ENCODE assay signal across 1 cellular context in genomic region chr1:154324669-154325582, GRCh38.
TF ChIP-seq lines count a peak whose summit lies in the region.

A gene with protein sequence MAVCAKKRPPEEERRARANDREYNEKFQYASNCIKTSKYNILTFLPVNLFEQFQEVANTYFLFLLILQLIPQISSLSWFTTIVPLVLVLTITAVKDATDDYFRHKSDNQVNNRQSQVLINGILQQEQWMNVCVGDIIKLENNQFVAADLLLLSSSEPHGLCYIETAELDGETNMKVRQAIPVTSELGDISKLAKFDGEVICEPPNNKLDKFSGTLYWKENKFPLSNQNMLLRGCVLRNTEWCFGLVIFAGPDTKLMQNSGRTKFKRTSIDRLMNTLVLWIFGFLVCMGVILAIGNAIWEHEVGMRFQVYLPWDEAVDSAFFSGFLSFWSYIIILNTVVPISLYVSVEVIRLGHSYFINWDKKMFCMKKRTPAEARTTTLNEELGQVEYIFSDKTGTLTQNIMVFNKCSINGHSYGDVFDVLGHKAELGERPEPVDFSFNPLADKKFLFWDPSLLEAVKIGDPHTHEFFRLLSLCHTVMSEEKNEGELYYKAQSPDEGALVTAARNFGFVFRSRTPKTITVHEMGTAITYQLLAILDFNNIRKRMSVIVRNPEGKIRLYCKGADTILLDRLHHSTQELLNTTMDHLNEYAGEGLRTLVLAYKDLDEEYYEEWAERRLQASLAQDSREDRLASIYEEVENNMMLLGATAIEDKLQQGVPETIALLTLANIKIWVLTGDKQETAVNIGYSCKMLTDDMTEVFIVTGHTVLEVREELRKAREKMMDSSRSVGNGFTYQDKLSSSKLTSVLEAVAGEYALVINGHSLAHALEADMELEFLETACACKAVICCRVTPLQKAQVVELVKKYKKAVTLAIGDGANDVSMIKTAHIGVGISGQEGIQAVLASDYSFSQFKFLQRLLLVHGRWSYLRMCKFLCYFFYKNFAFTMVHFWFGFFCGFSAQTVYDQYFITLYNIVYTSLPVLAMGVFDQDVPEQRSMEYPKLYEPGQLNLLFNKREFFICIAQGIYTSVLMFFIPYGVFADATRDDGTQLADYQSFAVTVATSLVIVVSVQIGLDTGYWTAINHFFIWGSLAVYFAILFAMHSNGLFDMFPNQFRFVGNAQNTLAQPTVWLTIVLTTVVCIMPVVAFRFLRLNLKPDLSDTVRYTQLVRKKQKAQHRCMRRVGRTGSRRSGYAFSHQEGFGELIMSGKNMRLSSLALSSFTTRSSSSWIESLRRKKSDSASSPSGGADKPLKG (plus strand): TSS chr1:154325525. CDS start chr1:154328142, 2,617 bp downstream.

TF ChIP-seq in HepG2, 621 proteins besides CTCF, POLR2A, EP300 and RAD21 (continued from another document and continues in another):
- no peak for TF ChIP-seq HMGA1 (CRISPR knock-in tag; conservative IDR thresholded peaks at IDR 0.05)
- no peak; the same call in 1 of the 2 replicates for TF ChIP-seq KAT8 (CRISPR knock-in tag; IDR thresholded peaks at IDR 0.05)
- no peak; the same call in 1 of the 2 replicates for TF ChIP-seq MED13 (CRISPR knock-in tag; IDR thresholded peaks at IDR 0.05)
- TF ChIP-seq, protein P1, sequence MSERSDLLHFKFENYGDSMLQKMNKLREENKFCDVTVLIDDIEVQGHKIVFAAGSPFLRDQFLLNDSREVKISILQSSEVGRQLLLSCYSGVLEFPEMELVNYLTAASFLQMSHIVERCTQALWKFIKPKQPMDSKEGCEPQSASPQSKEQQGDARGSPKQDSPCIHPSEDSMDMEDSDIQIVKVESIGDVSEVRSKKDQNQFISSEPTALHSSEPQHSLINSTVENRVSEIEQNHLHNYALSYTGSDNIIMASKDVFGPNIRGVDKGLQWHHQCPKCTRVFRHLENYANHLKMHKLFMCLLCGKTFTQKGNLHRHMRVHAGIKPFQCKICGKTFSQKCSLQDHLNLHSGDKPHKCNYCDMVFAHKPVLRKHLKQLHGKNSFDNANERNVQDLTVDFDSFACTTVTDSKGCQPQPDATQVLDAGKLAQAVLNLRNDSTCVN (CRISPR knock-in tag; IDR thresholded peaks at IDR 0.05; ENCODE audit: borderline replicate concordance): 0 out of 2 replicates have a peak, but pooled peaks have one; percentile 37
- TF ChIP-seq U2AF1 (optimal IDR thresholded peaks at IDR 0.05; ENCODE audit: low read depth, low read length): no peak
- TF ChIP-seq KDM5A (IDR thresholded peaks at IDR 0.05; ENCODE audit: borderline replicate concordance, low read length): no peak
- TF ChIP-seq GLMP (CRISPR knock-in tag; IDR thresholded peaks at IDR 0.05; ENCODE audit: borderline replicate concordance): no peak
- TF ChIP-seq, protein P2, sequence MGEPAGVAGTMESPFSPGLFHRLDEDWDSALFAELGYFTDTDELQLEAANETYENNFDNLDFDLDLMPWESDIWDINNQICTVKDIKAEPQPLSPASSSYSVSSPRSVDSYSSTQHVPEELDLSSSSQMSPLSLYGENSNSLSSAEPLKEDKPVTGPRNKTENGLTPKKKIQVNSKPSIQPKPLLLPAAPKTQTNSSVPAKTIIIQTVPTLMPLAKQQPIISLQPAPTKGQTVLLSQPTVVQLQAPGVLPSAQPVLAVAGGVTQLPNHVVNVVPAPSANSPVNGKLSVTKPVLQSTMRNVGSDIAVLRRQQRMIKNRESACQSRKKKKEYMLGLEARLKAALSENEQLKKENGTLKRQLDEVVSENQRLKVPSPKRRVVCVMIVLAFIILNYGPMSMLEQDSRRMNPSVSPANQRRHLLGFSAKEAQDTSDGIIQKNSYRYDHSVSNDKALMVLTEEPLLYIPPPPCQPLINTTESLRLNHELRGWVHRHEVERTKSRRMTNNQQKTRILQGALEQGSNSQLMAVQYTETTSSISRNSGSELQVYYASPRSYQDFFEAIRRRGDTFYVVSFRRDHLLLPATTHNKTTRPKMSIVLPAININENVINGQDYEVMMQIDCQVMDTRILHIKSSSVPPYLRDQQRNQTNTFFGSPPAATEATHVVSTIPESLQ (CRISPR knock-in tag; conservative IDR thresholded peaks at IDR 0.05): 0 out of 2 replicates have a peak, but pooled peaks have one; percentile 33
- TF ChIP-seq ZNF563 (CRISPR knock-in tag; IDR thresholded peaks at IDR 0.05): no peak
- TF ChIP-seq IKZF5 (CRISPR knock-in tag; IDR thresholded peaks at IDR 0.05): 0 out of 2 replicates have a peak, but pooled peaks have one; percentile 38
- no peak for TF ChIP-seq MED1 (CRISPR knock-in tag; IDR thresholded peaks at IDR 0.05)
- TF ChIP-seq ZNF292 (CRISPR knock-in tag; IDR thresholded peaks at IDR 0.05; ENCODE audit: borderline replicate concordance, low read depth): no peak
- TF ChIP-seq HOXA7 (CRISPR knock-in tag; IDR thresholded peaks at IDR 0.05): no peak
- TF ChIP-seq ZNF891 (CRISPR knock-in tag; IDR thresholded peaks at IDR 0.05): no peak
- TF ChIP-seq, protein P3, sequence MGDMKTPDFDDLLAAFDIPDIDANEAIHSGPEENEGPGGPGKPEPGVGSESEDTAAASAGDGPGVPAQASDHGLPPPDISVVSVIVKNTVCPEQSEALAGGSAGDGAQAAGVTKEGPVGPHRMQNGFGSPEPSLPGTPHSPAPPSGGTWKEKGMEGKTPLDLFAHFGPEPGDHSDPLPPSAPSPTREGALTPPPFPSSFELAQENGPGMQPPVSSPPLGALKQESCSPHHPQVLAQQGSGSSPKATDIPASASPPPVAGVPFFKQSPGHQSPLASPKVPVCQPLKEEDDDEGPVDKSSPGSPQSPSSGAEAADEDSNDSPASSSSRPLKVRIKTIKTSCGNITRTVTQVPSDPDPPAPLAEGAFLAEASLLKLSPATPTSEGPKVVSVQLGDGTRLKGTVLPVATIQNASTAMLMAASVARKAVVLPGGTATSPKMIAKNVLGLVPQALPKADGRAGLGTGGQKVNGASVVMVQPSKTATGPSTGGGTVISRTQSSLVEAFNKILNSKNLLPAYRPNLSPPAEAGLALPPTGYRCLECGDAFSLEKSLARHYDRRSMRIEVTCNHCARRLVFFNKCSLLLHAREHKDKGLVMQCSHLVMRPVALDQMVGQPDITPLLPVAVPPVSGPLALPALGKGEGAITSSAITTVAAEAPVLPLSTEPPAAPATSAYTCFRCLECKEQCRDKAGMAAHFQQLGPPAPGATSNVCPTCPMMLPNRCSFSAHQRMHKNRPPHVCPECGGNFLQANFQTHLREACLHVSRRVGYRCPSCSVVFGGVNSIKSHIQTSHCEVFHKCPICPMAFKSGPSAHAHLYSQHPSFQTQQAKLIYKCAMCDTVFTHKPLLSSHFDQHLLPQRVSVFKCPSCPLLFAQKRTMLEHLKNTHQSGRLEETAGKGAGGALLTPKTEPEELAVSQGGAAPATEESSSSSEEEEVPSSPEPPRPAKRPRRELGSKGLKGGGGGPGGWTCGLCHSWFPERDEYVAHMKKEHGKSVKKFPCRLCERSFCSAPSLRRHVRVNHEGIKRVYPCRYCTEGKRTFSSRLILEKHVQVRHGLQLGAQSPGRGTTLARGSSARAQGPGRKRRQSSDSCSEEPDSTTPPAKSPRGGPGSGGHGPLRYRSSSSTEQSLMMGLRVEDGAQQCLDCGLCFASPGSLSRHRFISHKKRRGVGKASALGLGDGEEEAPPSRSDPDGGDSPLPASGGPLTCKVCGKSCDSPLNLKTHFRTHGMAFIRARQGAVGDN (CRISPR knock-in tag; IDR thresholded peaks at IDR 0.05): peak; percentile 63
- peak; percentile 22; the same call in 1 of the 2 replicates for TF ChIP-seq TFDP1 (CRISPR knock-in tag; IDR thresholded peaks at IDR 0.05; ENCODE audit: borderline replicate concordance)
- TF ChIP-seq TBX2 (CRISPR knock-in tag; IDR thresholded peaks at IDR 0.05; ENCODE audit: borderline replicate concordance): peak; percentile 35; the same call in 1 of the 2 replicates
- TF ChIP-seq, protein P4, sequence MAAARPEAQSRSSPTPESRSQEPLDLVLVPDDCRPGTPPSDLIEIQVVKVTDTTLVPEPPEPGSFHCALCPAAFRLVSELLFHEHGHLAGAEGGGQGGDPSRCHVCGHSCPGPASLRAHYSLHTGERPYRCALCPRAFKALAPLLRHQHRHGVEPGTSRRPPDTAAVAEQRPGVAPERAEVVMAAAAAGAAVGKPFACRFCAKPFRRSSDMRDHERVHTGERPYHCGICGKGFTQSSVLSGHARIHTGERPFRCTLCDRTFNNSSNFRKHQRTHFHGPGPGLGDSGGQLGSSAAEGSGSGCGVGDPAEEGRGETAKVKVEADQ (CRISPR knock-in tag; IDR thresholded peaks at IDR 0.05; ENCODE audit: borderline replicate concordance): no peak
- TF ChIP-seq ZSCAN31 (CRISPR knock-in tag; IDR thresholded peaks at IDR 0.05; ENCODE audit: low read depth): no peak
- no peak for TF ChIP-seq ZBTB7A (CRISPR knock-in tag; IDR thresholded peaks at IDR 0.05)
- no peak for TF ChIP-seq CHD4 (IDR thresholded peaks at IDR 0.05; ENCODE audit: borderline replicate concordance, low read length)
- TF ChIP-seq PTBP1 (IDR thresholded peaks at IDR 0.05; ENCODE audit: low read depth, low read length, poor library complexity, severe bottlenecking): no peak
- TF ChIP-seq, protein P5, sequence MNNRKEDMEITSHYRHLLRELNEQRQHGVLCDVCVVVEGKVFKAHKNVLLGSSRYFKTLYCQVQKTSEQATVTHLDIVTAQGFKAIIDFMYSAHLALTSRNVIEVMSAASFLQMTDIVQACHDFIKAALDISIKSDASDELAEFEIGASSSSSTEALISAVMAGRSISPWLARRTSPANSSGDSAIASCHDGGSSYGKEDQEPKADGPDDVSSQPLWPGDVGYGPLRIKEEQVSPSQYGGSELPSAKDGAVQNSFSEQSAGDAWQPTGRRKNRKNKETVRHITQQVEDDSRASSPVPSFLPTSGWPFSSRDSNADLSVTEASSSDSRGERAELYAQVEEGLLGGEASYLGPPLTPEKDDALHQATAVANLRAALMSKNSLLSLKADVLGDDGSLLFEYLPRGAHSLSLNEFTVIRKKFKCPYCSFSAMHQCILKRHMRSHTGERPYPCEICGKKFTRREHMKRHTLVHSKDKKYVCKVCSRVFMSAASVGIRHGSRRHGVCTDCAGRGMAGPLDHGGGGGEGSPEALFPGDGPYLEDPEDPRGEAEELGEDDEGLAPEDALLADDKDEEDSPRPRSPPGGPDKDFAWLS (CRISPR knock-in tag; IDR thresholded peaks at IDR 0.05; ENCODE audit: borderline replicate concordance): no peak
- no peak for TF ChIP-seq IRF9 (CRISPR knock-in tag; IDR thresholded peaks at IDR 0.05; ENCODE audit: borderline replicate concordance)
- no peak for TF ChIP-seq SAFB2 (CRISPR knock-in tag; IDR thresholded peaks at IDR 0.05; ENCODE audit: borderline replicate concordance, low read depth)
- TF ChIP-seq MLX (CRISPR knock-in tag; IDR thresholded peaks at IDR 0.05): no peak
- no peak for TF ChIP-seq ZNF704 (CRISPR knock-in tag; IDR thresholded peaks at IDR 0.05; ENCODE audit: borderline replicate concordance)
- TF ChIP-seq ADNP (CRISPR knock-in tag; IDR thresholded peaks at IDR 0.05): no peak
- no peak for TF ChIP-seq U2AF2 (IDR thresholded peaks at IDR 0.05; ENCODE audit: low read depth, low read length)
- peak; percentile 67; the same call in 1 of the 2 replicates for TF ChIP-seq ZGPAT (CRISPR knock-in tag; IDR thresholded peaks at IDR 0.05)
- TF ChIP-seq ZNF713 (CRISPR knock-in tag; IDR thresholded peaks at IDR 0.05): no peak
- no peak for TF ChIP-seq ZNF160 (CRISPR knock-in tag; IDR thresholded peaks at IDR 0.05)
